ENCODE assay signal across 2 cellular contexts in the genomic region with DNA sequence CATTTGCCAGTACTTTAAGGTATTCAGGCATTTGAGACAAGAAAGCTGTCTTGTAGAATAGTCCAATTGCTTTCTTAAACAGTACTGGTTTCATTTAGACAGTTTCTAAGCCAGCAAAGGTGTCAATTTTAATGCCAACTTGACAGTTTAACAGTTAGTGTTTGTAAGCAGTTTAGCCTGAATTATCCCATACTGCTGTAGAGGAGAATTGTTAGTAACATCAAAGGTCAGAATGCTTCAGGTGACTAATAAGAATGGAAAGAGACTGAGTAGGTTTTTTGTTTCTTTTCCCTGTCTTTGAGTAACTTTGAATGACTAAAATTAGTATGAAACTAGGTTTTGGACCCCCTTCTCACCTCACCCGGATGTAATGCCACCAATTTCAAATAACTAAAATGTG.
A peak's percentile ranks its signal among the peaks of the same experiment; 100 is the strongest.
TF ChIP-seq lines count a peak whose summit lies in the region.

No MANE protein-coding gene starts in this region.

TF ChIP-seq in HepG2, 621 proteins besides CTCF, POLR2A, EP300 and RAD21 (continues in another document):
- TF ChIP-seq, protein P1, sequence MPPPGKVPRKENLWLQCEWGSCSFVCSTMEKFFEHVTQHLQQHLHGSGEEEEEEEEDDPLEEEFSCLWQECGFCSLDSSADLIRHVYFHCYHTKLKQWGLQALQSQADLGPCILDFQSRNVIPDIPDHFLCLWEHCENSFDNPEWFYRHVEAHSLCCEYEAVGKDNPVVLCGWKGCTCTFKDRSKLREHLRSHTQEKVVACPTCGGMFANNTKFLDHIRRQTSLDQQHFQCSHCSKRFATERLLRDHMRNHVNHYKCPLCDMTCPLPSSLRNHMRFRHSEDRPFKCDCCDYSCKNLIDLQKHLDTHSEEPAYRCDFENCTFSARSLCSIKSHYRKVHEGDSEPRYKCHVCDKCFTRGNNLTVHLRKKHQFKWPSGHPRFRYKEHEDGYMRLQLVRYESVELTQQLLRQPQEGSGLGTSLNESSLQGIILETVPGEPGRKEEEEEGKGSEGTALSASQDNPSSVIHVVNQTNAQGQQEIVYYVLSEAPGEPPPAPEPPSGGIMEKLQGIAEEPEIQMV (CRISPR knock-in tag; IDR thresholded peaks at IDR 0.05; ENCODE audit: low read depth): no peak
- TF ChIP-seq SPEN (CRISPR knock-in tag; IDR thresholded peaks at IDR 0.05; ENCODE audit: low read depth) (no peak), ZNF124 (CRISPR knock-in tag; IDR thresholded peaks at IDR 0.05) (no peak), MAFF (IDR thresholded peaks at IDR 0.05; ENCODE audit: low read depth, low read length) (peak; percentile 76), BCL6 (CRISPR knock-in tag; IDR thresholded peaks at IDR 0.05) (no peak), SMYD3 (CRISPR knock-in tag; IDR thresholded peaks at IDR 0.05) (no peak), MTF2 (CRISPR knock-in tag; IDR thresholded peaks at IDR 0.05; ENCODE audit: borderline replicate concordance) (no peak), JUND (CRISPR knock-in tag; IDR thresholded peaks at IDR 0.05) (no peak), KLF6 (CRISPR knock-in tag; IDR thresholded peaks at IDR 0.05) (no peak), SALL1 (CRISPR knock-in tag; IDR thresholded peaks at IDR 0.05) (no peak)
- TF ChIP-seq, protein P2, sequence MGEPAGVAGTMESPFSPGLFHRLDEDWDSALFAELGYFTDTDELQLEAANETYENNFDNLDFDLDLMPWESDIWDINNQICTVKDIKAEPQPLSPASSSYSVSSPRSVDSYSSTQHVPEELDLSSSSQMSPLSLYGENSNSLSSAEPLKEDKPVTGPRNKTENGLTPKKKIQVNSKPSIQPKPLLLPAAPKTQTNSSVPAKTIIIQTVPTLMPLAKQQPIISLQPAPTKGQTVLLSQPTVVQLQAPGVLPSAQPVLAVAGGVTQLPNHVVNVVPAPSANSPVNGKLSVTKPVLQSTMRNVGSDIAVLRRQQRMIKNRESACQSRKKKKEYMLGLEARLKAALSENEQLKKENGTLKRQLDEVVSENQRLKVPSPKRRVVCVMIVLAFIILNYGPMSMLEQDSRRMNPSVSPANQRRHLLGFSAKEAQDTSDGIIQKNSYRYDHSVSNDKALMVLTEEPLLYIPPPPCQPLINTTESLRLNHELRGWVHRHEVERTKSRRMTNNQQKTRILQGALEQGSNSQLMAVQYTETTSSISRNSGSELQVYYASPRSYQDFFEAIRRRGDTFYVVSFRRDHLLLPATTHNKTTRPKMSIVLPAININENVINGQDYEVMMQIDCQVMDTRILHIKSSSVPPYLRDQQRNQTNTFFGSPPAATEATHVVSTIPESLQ (CRISPR knock-in tag; conservative IDR thresholded peaks at IDR 0.05): no peak
- TF ChIP-seq, protein P3, sequence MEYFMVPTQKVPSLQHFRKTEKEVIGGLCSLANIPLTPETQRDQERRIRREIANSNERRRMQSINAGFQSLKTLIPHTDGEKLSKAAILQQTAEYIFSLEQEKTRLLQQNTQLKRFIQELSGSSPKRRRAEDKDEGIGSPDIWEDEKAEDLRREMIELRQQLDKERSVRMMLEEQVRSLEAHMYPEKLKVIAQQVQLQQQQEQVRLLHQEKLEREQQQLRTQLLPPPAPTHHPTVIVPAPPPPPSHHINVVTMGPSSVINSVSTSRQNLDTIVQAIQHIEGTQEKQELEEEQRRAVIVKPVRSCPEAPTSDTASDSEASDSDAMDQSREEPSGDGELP (IDR thresholded peaks at IDR 0.05; ENCODE audit: borderline replicate concordance, low read depth): no peak
- TF ChIP-seq, protein P4, sequence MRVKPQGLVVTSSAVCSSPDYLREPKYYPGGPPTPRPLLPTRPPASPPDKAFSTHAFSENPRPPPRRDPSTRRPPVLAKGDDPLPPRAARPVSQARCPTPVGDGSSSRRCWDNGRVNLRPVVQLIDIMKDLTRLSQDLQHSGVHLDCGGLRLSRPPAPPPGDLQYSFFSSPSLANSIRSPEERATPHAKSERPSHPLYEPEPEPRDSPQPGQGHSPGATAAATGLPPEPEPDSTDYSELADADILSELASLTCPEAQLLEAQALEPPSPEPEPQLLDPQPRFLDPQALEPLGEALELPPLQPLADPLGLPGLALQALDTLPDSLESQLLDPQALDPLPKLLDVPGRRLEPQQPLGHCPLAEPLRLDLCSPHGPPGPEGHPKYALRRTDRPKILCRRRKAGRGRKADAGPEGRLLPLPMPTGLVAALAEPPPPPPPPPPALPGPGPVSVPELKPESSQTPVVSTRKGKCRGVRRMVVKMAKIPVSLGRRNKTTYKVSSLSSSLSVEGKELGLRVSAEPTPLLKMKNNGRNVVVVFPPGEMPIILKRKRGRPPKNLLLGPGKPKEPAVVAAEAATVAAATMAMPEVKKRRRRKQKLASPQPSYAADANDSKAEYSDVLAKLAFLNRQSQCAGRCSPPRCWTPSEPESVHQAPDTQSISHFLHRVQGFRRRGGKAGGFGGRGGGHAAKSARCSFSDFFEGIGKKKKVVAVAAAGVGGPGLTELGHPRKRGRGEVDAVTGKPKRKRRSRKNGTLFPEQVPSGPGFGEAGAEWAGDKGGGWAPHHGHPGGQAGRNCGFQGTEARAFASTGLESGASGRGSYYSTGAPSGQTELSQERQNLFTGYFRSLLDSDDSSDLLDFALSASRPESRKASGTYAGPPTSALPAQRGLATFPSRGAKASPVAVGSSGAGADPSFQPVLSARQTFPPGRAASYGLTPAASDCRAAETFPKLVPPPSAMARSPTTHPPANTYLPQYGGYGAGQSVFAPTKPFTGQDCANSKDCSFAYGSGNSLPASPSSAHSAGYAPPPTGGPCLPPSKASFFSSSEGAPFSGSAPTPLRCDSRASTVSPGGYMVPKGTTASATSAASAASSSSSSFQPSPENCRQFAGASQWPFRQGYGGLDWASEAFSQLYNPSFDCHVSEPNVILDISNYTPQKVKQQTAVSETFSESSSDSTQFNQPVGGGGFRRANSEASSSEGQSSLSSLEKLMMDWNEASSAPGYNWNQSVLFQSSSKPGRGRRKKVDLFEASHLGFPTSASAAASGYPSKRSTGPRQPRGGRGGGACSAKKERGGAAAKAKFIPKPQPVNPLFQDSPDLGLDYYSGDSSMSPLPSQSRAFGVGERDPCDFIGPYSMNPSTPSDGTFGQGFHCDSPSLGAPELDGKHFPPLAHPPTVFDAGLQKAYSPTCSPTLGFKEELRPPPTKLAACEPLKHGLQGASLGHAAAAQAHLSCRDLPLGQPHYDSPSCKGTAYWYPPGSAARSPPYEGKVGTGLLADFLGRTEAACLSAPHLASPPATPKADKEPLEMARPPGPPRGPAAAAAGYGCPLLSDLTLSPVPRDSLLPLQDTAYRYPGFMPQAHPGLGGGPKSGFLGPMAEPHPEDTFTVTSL (CRISPR knock-in tag; IDR thresholded peaks at IDR 0.05; ENCODE audit: borderline replicate concordance): no peak
- TF ChIP-seq, protein P5, sequence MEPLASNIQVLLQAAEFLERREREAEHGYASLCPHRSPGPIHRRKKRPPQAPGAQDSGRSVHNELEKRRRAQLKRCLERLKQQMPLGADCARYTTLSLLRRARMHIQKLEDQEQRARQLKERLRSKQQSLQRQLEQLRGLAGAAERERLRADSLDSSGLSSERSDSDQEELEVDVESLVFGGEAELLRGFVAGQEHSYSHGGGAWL (CRISPR knock-in tag; IDR thresholded peaks at IDR 0.05): no peak

TF ChIP-seq in endothelial cell of umbilical vein, 7 proteins besides CTCF, POLR2A, EP300 and RAD21:
- no peak for TF ChIP-seq MYC (IDR thresholded peaks at IDR 0.05; ENCODE audit: low read depth, low read length)
- TF ChIP-seq, protein P6, sequence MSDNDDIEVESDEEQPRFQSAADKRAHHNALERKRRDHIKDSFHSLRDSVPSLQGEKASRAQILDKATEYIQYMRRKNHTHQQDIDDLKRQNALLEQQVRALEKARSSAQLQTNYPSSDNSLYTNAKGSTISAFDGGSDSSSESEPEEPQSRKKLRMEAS (IDR thresholded peaks at IDR 0.05; ENCODE audit: insufficient read depth, insufficient read length): no peak
- no peak for TF ChIP-seq JUN (IDR thresholded peaks at IDR 0.05; ENCODE audit: borderline replicate concordance, insufficient read depth, insufficient read length, low read depth)
- TF ChIP-seq FOS (IDR thresholded peaks at IDR 0.05; ENCODE audit: borderline replicate concordance, insufficient read depth, low read length): no peak
- TF ChIP-seq EZH2 (IDR thresholded peaks at IDR 0.05; ENCODE audit: borderline replicate concordance, low read depth, low read length, severe bottlenecking): no peak
- TF ChIP-seq GATA2 (IDR thresholded peaks at IDR 0.05; ENCODE audit: insufficient read depth, insufficient read length, low read depth, low read length): no peak
